ENCODE assay signal across 1 cellular context in the genomic region with DNA sequence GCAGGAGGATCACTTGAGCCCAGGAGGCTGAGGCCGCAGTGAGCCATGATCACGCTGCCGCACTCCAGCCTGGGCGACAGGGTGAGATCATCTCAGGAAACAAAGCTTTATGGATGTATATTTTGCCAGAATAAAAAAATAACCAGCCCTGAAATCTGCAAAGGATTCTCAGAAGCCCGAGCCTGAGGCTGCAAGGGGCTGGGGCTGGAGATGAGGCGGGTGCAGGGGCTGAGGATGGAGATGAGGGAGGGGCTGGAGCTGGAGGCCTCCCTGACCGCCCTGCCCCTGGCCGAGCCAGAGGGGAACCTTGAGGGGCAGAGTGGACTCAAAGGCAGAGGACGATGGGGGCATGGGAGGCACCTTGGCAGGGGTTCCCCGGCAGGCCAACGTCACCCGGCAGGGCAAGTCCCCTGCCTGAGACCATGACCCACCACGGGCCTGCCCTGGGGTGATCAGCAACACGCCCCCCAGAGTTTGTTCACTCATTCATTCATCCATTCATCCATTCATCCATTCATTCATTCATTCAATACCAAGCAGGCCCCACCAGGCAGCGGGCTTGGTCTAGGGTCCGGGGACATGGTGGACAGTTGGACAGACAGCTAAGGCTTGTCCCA.
TF ChIP-seq lines count a peak whose summit lies in the region.

No MANE protein-coding gene starts in this region.

TF ChIP-seq in K562, 482 proteins besides CTCF, POLR2A, EP300 and RAD21:
- TF ChIP-seq, protein P1, sequence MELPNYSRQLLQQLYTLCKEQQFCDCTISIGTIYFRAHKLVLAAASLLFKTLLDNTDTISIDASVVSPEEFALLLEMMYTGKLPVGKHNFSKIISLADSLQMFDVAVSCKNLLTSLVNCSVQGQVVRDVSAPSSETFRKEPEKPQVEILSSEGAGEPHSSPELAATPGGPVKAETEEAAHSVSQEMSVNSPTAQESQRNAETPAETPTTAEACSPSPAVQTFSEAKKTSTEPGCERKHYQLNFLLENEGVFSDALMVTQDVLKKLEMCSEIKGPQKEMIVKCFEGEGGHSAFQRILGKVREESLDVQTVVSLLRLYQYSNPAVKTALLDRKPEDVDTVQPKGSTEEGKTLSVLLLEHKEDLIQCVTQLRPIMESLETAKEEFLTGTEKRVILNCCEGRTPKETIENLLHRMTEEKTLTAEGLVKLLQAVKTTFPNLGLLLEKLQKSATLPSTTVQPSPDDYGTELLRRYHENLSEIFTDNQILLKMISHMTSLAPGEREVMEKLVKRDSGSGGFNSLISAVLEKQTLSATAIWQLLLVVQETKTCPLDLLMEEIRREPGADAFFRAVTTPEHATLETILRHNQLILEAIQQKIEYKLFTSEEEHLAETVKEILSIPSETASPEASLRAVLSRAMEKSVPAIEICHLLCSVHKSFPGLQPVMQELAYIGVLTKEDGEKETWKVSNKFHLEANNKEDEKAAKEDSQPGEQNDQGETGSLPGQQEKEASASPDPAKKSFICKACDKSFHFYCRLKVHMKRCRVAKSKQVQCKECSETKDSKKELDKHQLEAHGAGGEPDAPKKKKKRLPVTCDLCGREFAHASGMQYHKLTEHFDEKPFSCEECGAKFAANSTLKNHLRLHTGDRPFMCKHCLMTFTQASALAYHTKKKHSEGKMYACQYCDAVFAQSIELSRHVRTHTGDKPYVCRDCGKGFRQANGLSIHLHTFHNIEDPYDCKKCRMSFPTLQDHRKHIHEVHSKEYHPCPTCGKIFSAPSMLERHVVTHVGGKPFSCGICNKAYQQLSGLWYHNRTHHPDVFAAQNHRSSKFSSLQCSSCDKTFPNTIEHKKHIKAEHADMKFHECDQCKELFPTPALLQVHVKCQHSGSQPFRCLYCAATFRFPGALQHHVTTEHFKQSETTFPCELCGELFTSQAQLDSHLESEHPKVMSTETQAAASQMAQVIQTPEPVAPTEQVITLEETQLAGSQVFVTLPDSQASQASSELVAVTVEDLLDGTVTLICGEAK (IDR thresholded peaks at IDR 0.05): no peak
- TF ChIP-seq, protein P1 (CRISPR knock-in tag; IDR thresholded peaks at IDR 0.05): no peak
- TF ChIP-seq ZNF24 (IDR thresholded peaks at IDR 0.05): peak; percentile 73
- peak; percentile 21; the same call in 1 of the 2 replicates for TF ChIP-seq POLR2G (IDR thresholded peaks at IDR 0.05; ENCODE audit: low read depth, low read length)
- no peak for TF ChIP-seq SMAD2 (IDR thresholded peaks at IDR 0.05; ENCODE audit: low read depth, low read length)
- TF ChIP-seq, protein P2, sequence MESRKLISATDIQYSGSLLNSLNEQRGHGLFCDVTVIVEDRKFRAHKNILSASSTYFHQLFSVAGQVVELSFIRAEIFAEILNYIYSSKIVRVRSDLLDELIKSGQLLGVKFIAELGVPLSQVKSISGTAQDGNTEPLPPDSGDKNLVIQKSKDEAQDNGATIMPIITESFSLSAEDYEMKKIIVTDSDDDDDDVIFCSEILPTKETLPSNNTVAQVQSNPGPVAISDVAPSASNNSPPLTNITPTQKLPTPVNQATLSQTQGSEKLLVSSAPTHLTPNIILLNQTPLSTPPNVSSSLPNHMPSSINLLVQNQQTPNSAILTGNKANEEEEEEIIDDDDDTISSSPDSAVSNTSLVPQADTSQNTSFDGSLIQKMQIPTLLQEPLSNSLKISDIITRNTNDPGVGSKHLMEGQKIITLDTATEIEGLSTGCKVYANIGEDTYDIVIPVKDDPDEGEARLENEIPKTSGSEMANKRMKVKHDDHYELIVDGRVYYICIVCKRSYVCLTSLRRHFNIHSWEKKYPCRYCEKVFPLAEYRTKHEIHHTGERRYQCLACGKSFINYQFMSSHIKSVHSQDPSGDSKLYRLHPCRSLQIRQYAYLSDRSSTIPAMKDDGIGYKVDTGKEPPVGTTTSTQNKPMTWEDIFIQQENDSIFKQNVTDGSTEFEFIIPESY (CRISPR knock-in tag; IDR thresholded peaks at IDR 0.05): no peak
- TF ChIP-seq, protein P3, sequence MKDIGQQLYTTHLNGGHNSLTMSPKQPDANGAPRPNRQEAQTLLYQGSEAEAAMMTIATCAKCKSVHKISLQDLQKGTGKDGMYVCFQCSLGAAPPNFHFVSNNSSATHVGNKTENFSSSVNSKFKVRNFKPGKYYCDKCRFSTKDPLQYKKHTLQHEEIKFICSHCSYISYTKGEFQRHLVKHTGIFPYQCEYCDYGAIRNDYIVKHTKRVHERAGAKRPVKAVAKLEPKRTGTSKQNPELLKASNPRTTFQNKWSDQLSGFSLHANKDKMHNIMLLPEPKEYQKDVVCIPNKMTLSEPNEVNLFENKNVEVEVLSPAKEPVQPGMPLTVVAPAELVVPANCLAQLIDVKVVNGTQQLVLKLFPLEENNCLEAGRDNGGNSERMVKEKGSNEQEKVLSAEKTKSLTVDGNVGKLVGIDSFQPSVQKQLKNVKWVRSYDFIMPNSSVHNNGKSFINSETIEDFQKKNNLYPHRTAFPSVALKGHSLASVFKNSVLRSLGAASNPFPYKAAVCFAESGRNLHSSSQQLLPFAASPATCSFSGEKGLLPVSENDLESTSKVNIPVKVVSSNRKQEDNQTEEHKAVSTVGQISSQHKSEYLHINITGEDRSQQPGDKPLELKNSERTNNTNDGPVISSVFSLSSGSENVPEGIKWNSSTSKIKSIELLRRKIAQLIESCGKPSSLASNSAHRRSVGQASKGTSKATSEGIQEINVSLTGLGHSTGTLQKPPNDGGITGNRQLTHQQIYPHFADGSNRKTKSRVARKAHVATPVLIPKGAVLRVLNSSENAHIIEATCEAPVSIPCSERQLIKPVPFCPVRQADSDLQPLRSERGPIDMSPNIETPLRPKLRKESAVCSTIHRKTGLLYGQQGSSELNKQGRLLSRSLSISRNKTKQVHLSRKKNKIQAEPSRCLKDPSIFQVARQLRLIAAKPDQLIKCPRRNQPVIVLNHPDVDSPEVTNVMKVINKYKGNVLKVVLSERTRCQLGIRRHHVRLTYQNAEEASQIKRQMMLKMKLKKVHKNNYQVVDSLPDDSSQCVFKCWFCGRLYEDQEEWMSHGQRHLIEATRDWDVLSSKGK (CRISPR knock-in tag; IDR thresholded peaks at IDR 0.05): no peak
- TF ChIP-seq PML (IDR thresholded peaks at IDR 0.05; ENCODE audit: low read length): no peak
- TF ChIP-seq SMARCA4 (IDR thresholded peaks at IDR 0.05): no peak
- no peak for TF ChIP-seq SLC30A9 (CRISPR knock-in tag; IDR thresholded peaks at IDR 0.05)
- no peak for TF ChIP-seq ZNF184 (CRISPR knock-in tag; IDR thresholded peaks at IDR 0.05)
- no peak for TF ChIP-seq ZNF316 (IDR thresholded peaks at IDR 0.05)
- no peak for TF ChIP-seq SMC3 (conservative IDR thresholded peaks at IDR 0.05; ENCODE audit: insufficient read depth, low read depth, low read length)
- no peak for TF ChIP-seq CHCHD3 (CRISPR knock-in tag; IDR thresholded peaks at IDR 0.05)
TF ChIP-seq in K562: peak in this region for 2.
